Comparison of ENCODE assay signal across 17 cellular contexts in genomic region chr2:99342536-99342935, GRCh38. TPM values are rescaled to one million over a fixed set of nuclear protein-coding genes. Genes with fewer than 3 reads are reported as not detected.
DNase-seq lines count a peak whose midpoint lies in the region; ATAC-seq, FAIRE-seq and TF ChIP-seq lines count a peak whose summit lies in the region.
"Had no signal": no experiment of that assay in that cellular context is flagged by ENCODE, and none has a peak within 500 bp of the region (broad histone marks: within the 10 kb centered on the region; RNA-seq: fewer than 3 reads in every experiment).

No MANE protein-coding gene starts in this region.

- BruUV-seq in HepG2 (replicated peaks; lab: Mats Ljungman, UMichigan) (no TSS peak), Calu3 (replicated peaks; lab: Mats Ljungman, UMichigan) (no TSS peak)

- no peaks in the 10 kb centered on the region for H3K36me3 ChIP-seq in HepG2 (replicated peaks in 1 of 2; ENCODE audit: control insufficient read depth in 1 of 2, insufficient read depth in 2 of 2, low read length in 2 of 2)
- H3K36me3 ChIP-seq in right lobe of liver = no peaks in the 10 kb centered on the region

- no peak for TF ChIP-seq RAD21 in HepG2 (CRISPR knock-in tag; IDR thresholded peaks at IDR 0.05)

- no peak overlapping the region for H3K4me2 ChIP-seq in HepG2 (ENCODE audit: low read depth, low read length)
- H3K4me2 ChIP-seq: A549, GM23338 had no signal

- H3K9ac ChIP-seq in HepG2 (ENCODE audit: insufficient read depth, low read depth, low read length) = no peak overlapping the region

- intact Hi-C loops in HepG2 (cut with micrococcal nuclease; ENCODE audit: unreplicated experiment) = no loop called here
- intact Hi-C loops in right lobe of liver (cut with DNase I) = no loop called here
- intact Hi-C loops in Calu3 (cut with micrococcal nuclease; ENCODE audit: unreplicated experiment) = no loop called here

- CTCF ChIA-PET in HepG2 (lab: Yijun Ruan, JAX; ENCODE audit: low intra/inter-chr PET ratio, low total read pairs) = no interaction called here
- CTCF ChIA-PET in Calu3 (lab: Charles Lee) = no interaction called here

- H3K27ac ChIP-seq in HepG2 (ENCODE audit: extremely low read length, insufficient read depth, low read length) (peak overlapping the region; percentile 17), right lobe of liver (no peak overlapping the region)
- H3K27ac ChIP-seq: A549 had no signal

- 92% methylated on average over 2 of the region's 2 CpGs for WGBS in HepG2 (ENCODE audit: low lambda C conversion rate)
- 93% methylated on average over 2 of the region's 2 CpGs for WGBS in right lobe of liver (ENCODE audit: insufficient coverage, low coverage, low lambda C conversion rate, missing lambda C conversion rate)

- H3K4me3 Mint-ChIP-seq in Calu3 (ENCODE audit: low read depth, unreplicated experiment) = no peak overlapping the region
- H3K4me3 Mint-ChIP-seq in activated T-helper 17 cell treated with anti-CD3 and anti-CD28 coated beads, Interleukin-2, amount 50 U/mL, for 72 hours = no peak overlapping the region
- no peak overlapping the region for H3K4me3 Mint-ChIP-seq in stimulated activated effector memory CD8-positive, alpha-beta T cell treated with anti-CD3 and anti-CD28 coated beads, Interleukin-12 subunit alpha, Interleukin-12 subunit beta, amount 100 ng/mL, for 72 hours
- H3K4me3 Mint-ChIP-seq: GM23338, IgD-negative memory B cell had no signal

- H2AFZ ChIP-seq in HepG2 (ENCODE audit: low read length) = no peak overlapping the region
- H2AFZ ChIP-seq: GM23338 had no signal

- ATAC-seq in HepG2 (no peak), right lobe of liver (no peak)
- ATAC-seq in activated T-helper 17 cell treated with anti-CD3 and anti-CD28 coated beads, Interleukin-2, amount 50 U/mL, for 72 hours (replicated peaks) = no peak
- ATAC-seq in stimulated activated effector memory CD8-positive, alpha-beta T cell treated with anti-CD3 and anti-CD28 coated beads, Interleukin-12 subunit alpha, Interleukin-12 subunit beta, amount 100 ng/mL, for 72 hours = no peak
- ATAC-seq: A549, GM23338 had no signal

- peaks cover 45% of the 10 kb centered on the region for H4K20me1 ChIP-seq in HepG2 (ENCODE audit: insufficient read depth, low read length)

- H3K27me3 ChIP-seq in HepG2 (ENCODE audit: control insufficient read depth in 1 of 2, insufficient read depth in 2 of 2, low read length in 2 of 2) = no peaks in the 10 kb centered on the region
- H3K27me3 ChIP-seq in right lobe of liver = no peaks in the 10 kb centered on the region

- H3K4me1 Mint-ChIP-seq in Calu3 (ENCODE audit: low read depth, unreplicated experiment) = peaks cover 12% of the 10 kb centered on the region
- H3K4me1 Mint-ChIP-seq in activated T-helper 17 cell treated with anti-CD3 and anti-CD28 coated beads, Interleukin-2, amount 50 U/mL, for 72 hours = peaks cover 32% of the 10 kb centered on the region
- H3K4me1 Mint-ChIP-seq in stimulated activated effector memory CD8-positive, alpha-beta T cell treated with anti-CD3 and anti-CD28 coated beads, Interleukin-12 subunit alpha, Interleukin-12 subunit beta, amount 100 ng/mL, for 72 hours = peaks cover 60% of the 10 kb centered on the region
- H3K4me1 Mint-ChIP-seq: GM23338 had no signal

- H3K4me1 ChIP-seq in HepG2 (ENCODE audit: insufficient read depth, low read length) = peaks cover 42% of the 10 kb centered on the region
- H3K4me1 ChIP-seq in right lobe of liver = peaks cover 0 to 24% (median 9%) of the 10 kb centered on the region in 4 donors

- FAIRE-seq in HepG2 (lab: Jason Lieb, UNC) = no peak
- FAIRE-seq: A549, D721Med, G401.6, GM12892 had no signal

- DNase-seq in HepG2 (ENCODE audit: low spot score) (no peak), right lobe of liver (no peak), Calu3 (no peak), NCI-H2196 treated with DMSO at 0.1 percent for 48 hours (lab: John Stamatoyannopoulos, UW; ENCODE audit: unreplicated experiment) (no peak), NCI-H345 (lab: John Stamatoyannopoulos, UW) (no peak)
- DNase-seq in stimulated activated effector memory CD8-positive, alpha-beta T cell treated with anti-CD3 and anti-CD28 coated beads, Interleukin-12 subunit alpha, Interleukin-12 subunit beta, amount 100 ng/mL, for 72 hours (ENCODE audit: low spot score in 2 of 2) = no peak
- DNase-seq: DMS153, DMS79 treated with DMSO at 0.1 percent for 48 hours, EL, H7 had no signal

- H3K79me2 ChIP-seq in HepG2 (ENCODE audit: insufficient read depth, low read length) = peaks cover 97% of the 10 kb centered on the region

- no peaks in the 10 kb centered on the region for H3K36me3 Mint-ChIP-seq in Calu3 (ENCODE audit: insufficient read depth, unreplicated experiment)
- peaks cover 46% of the 10 kb centered on the region for H3K36me3 Mint-ChIP-seq in activated T-helper 17 cell treated with anti-CD3 and anti-CD28 coated beads, Interleukin-2, amount 50 U/mL, for 72 hours (ENCODE audit: low read depth)
- peaks cover 25% of the 10 kb centered on the region for H3K36me3 Mint-ChIP-seq in stimulated activated effector memory CD8-positive, alpha-beta T cell treated with anti-CD3 and anti-CD28 coated beads, Interleukin-12 subunit alpha, Interleukin-12 subunit beta, amount 100 ng/mL, for 72 hours
- H3K36me3 Mint-ChIP-seq: IgD-negative memory B cell had no signal

- peak overlapping the region; percentile 50 for H3K27ac Mint-ChIP-seq in Calu3 (ENCODE audit: unreplicated experiment)
- H3K27ac Mint-ChIP-seq in activated T-helper 17 cell treated with anti-CD3 and anti-CD28 coated beads, Interleukin-2, amount 50 U/mL, for 72 hours = peak overlapping the region; percentile 54
- H3K27ac Mint-ChIP-seq in stimulated activated effector memory CD8-positive, alpha-beta T cell treated with anti-CD3 and anti-CD28 coated beads, Interleukin-12 subunit alpha, Interleukin-12 subunit beta, amount 100 ng/mL, for 72 hours = peak overlapping the region; percentile 42

- no peak for TF ChIP-seq EP300 in HepG2 (IDR thresholded peaks at IDR 0.05; ENCODE audit: low read depth in 2 of 2, low read length in 2 of 2)
- no peak for TF ChIP-seq EP300 in HepG2 (CRISPR knock-in tag; IDR thresholded peaks at IDR 0.05; ENCODE audit: borderline replicate concordance)

- no peaks in the 10 kb centered on the region for H3K9me3 Mint-ChIP-seq in Calu3 (ENCODE audit: low read depth, unreplicated experiment)
- H3K9me3 Mint-ChIP-seq in activated T-helper 17 cell treated with anti-CD3 and anti-CD28 coated beads, Interleukin-2, amount 50 U/mL, for 72 hours = no peaks in the 10 kb centered on the region
- no peaks in the 10 kb centered on the region for H3K9me3 Mint-ChIP-seq in stimulated activated effector memory CD8-positive, alpha-beta T cell treated with anti-CD3 and anti-CD28 coated beads, Interleukin-12 subunit alpha, Interleukin-12 subunit beta, amount 100 ng/mL, for 72 hours
- H3K9me3 Mint-ChIP-seq: GM23338, IgD-negative memory B cell had no signal

- H3K27me3 Mint-ChIP-seq in Calu3 (ENCODE audit: unreplicated experiment) = no peaks in the 10 kb centered on the region
- H3K27me3 Mint-ChIP-seq in activated T-helper 17 cell treated with anti-CD3 and anti-CD28 coated beads, Interleukin-2, amount 50 U/mL, for 72 hours = no peaks in the 10 kb centered on the region
- H3K27me3 Mint-ChIP-seq: IgD-negative memory B cell had no signal

- POLR2A ChIA-PET in HepG2 (lab: Yijun Ruan, JAX) = no interaction called here

- TF ChIP-seq CTCF in HepG2 (CRISPR knock-in tag; IDR thresholded peaks at IDR 0.05) (no peak), right lobe of liver (IDR thresholded peaks at IDR 0.05) (no peak), Calu3 (IDR thresholded peaks at IDR 0.05; ENCODE audit: unreplicated experiment) (no peak)

- H3K9me3 ChIP-seq in HepG2 (ENCODE audit: low read length) = no peaks in the 10 kb centered on the region
- H3K9me3 ChIP-seq in right lobe of liver = no peaks in the 10 kb centered on the region
- H3K9me3 ChIP-seq: A549 had no signal

- no peak for TF ChIP-seq POLR2A in HepG2 (IDR thresholded peaks at IDR 0.05; ENCODE audit: insufficient read depth in 1 of 2, low read depth in 2 of 2, low read length in 2 of 2)
- TF ChIP-seq POLR2A in right lobe of liver (IDR thresholded peaks at IDR 0.05) = no peak

- H3K4me3 ChIP-seq in HepG2 (replicated peaks in 1 of 3; ENCODE audit: insufficient read depth in 1 of 3, low read depth in 2 of 3, low read length in 3 of 3) (no peak overlapping the region), right lobe of liver (no peak overlapping the region)
- H3K4me3 ChIP-seq: A549, GM23338 had no signal

- in situ Hi-C loops in HepG2 (cut with HindIII; ENCODE audit: extremely low pct_ligation_motif_present, low pct_unique_long_range_greater_than_20kb) = no loop called here

RNA-seq across cellular contexts. Expression of gene EIF5B, which starts 5.3 kb away (rescaled TPM):
- total RNA-seq in HepG2 (2016; rRNA removed; fragmentation: Illumina TruSeq; extraction: Trizol) (32.1 and 66.4 TPM in 2 replicates), right lobe of liver (10 to 100 TPM; 10.2 to 18.8 (median 17.4) TPM), Calu3 (2022) (60.1 and 63.1 TPM in 2 replicates)
- total RNA-seq in HepG2 (2016; cell fraction: cytosol; rRNA removed; fragmentation: Illumina TruSeq; extraction: Trizol; ENCODE audit: low read depth) = 6.2 and 6.7 TPM in 2 replicates
- 32.8 and 60.2 TPM in 2 replicates for total RNA-seq in HepG2 (2016; cell fraction: insoluble cytoplasmic fraction; rRNA removed; fragmentation: Illumina TruSeq; extraction: Trizol)
- total RNA-seq in HepG2 (2016; cell fraction: membrane; rRNA removed; fragmentation: Illumina TruSeq; extraction: Trizol) = 9.9 and 11.7 TPM in 2 replicates
- total RNA-seq in HepG2 (2016; cell fraction: nucleus; rRNA removed; fragmentation: Illumina TruSeq; extraction: Trizol) = 63.2 and 71.3 TPM in 2 replicates
- polyA plus RNA-seq in HepG2 (2011; rRNA removed) = 8.8 and 10.3 TPM in 2 replicates
- polyA plus RNA-seq in HepG2 (2011; cell fraction: cytosol; rRNA removed) = 5.0 and 7.6 TPM in 2 replicates
- 14.0 and 20.9 TPM in 2 replicates for polyA plus RNA-seq in HepG2 (2011; cell fraction: nucleus; rRNA removed)
- 34.6 and 47.7 TPM in 2 replicates for polyA plus RNA-seq in HepG2 (2012)
- polyA plus RNA-seq in HepG2 (2016; cell fraction: cytosol; fragmentation: Illumina TruSeq; extraction: Trizol; ENCODE audit: low read depth) = 2.8 and 3.6 TPM in 2 replicates
- polyA plus RNA-seq in HepG2 (2016; cell fraction: insoluble cytoplasmic fraction; fragmentation: Illumina TruSeq; extraction: Trizol; ENCODE audit: low read depth) = 175 TPM in 2 replicates
- 6.0 and 8.8 TPM in 2 replicates for polyA plus RNA-seq in HepG2 (2016; cell fraction: membrane; fragmentation: Illumina TruSeq; extraction: Trizol; ENCODE audit: low read depth)
- polyA plus RNA-seq in HepG2 (2016; cell fraction: nucleus; fragmentation: Illumina TruSeq; extraction: Trizol; ENCODE audit: insufficient read depth, low read depth) = 89.4 and 99.8 TPM in 2 replicates
- polyA minus RNA-seq in HepG2 (2011; rRNA and poly(A)+ RNA removed; ENCODE audit: low replicate concordance) = 32.5 and 38.3 TPM in 2 replicates
- polyA minus RNA-seq in HepG2 (2011; cell fraction: cytosol; rRNA and poly(A)+ RNA removed) = 10.5 and 11.6 TPM in 2 replicates
- polyA minus RNA-seq in HepG2 (2011; cell fraction: nucleus; rRNA and poly(A)+ RNA removed) = 79.6 and 91.4 TPM in 2 replicates
- 10 to 100 TPM; 54.1 to 77.8 TPM for total RNA-seq in activated T-helper 17 cell treated with anti-CD3 and anti-CD28 coated beads, Interleukin-2, amount 50 U/mL, for 72 hours

RNA-seq across cellular contexts. Expression of gene TXNDC9, which starts 6.4 kb away (rescaled TPM):
- 94.6 and 149 TPM in 2 replicates for total RNA-seq in HepG2 (2016; rRNA removed; fragmentation: Illumina TruSeq; extraction: Trizol)
- 23.0 and 25.3 TPM in 2 replicates for total RNA-seq in HepG2 (2016; cell fraction: cytosol; rRNA removed; fragmentation: Illumina TruSeq; extraction: Trizol; ENCODE audit: low read depth)
- total RNA-seq in HepG2 (2016; cell fraction: insoluble cytoplasmic fraction; rRNA removed; fragmentation: Illumina TruSeq; extraction: Trizol) = 84.4 and 162 TPM in 2 replicates
- 30.4 and 30.6 TPM in 2 replicates for total RNA-seq in HepG2 (2016; cell fraction: membrane; rRNA removed; fragmentation: Illumina TruSeq; extraction: Trizol)
- 42.3 and 42.7 TPM in 2 replicates for total RNA-seq in HepG2 (2016; cell fraction: nucleus; rRNA removed; fragmentation: Illumina TruSeq; extraction: Trizol)
- polyA plus RNA-seq in HepG2 (2011; rRNA removed) = 25.9 and 35.2 TPM in 2 replicates
- polyA plus RNA-seq in HepG2 (2011; cell fraction: cytosol; rRNA removed) = 16.4 and 18.1 TPM in 2 replicates
- 14.9 and 16.5 TPM in 2 replicates for polyA plus RNA-seq in HepG2 (2011; cell fraction: nucleus; rRNA removed)
- 33.6 and 35.4 TPM in 2 replicates for polyA plus RNA-seq in HepG2 (2012)
- 12.7 and 13.2 TPM in 2 replicates for polyA plus RNA-seq in HepG2 (2016; cell fraction: cytosol; fragmentation: Illumina TruSeq; extraction: Trizol; ENCODE audit: low read depth)
- polyA plus RNA-seq in HepG2 (2016; cell fraction: insoluble cytoplasmic fraction; fragmentation: Illumina TruSeq; extraction: Trizol; ENCODE audit: low read depth) = 128 and 141 TPM in 2 replicates
- 18.2 and 18.4 TPM in 2 replicates for polyA plus RNA-seq in HepG2 (2016; cell fraction: membrane; fragmentation: Illumina TruSeq; extraction: Trizol; ENCODE audit: low read depth)
- polyA plus RNA-seq in HepG2 (2016; cell fraction: nucleus; fragmentation: Illumina TruSeq; extraction: Trizol; ENCODE audit: insufficient read depth, low read depth) = 44.6 and 49.5 TPM in 2 replicates
- 13.1 and 19.5 TPM in 2 replicates for polyA minus RNA-seq in HepG2 (2011; rRNA and poly(A)+ RNA removed; ENCODE audit: low replicate concordance)
- polyA minus RNA-seq in HepG2 (2011; cell fraction: cytosol; rRNA and poly(A)+ RNA removed) = 17.4 and 18.8 TPM in 2 replicates
- polyA minus RNA-seq in HepG2 (2011; cell fraction: nucleus; rRNA and poly(A)+ RNA removed) = 50.1 and 65.8 TPM in 2 replicates
- total RNA-seq in right lobe of liver = 10 to 100 TPM; 10.9 to 33.1 (median 14.1) TPM
- total RNA-seq in Calu3 (2022) = 39.8 and 40.5 TPM in 2 replicates
- total RNA-seq in activated T-helper 17 cell treated with anti-CD3 and anti-CD28 coated beads, Interleukin-2, amount 50 U/mL, for 72 hours = 10 to 100 TPM; 18.6 to 26.8 TPM

RNA-seq across cellular contexts. Expression of gene LYG1, which starts 41.5 kb away (rescaled TPM):
- total RNA-seq in HepG2 (2016; rRNA removed; fragmentation: Illumina TruSeq; extraction: Trizol) = 0.49 and 1.00 TPM in 2 replicates
- 0.40 and 0.53 TPM in 2 replicates for total RNA-seq in HepG2 (2016; cell fraction: cytosol; rRNA removed; fragmentation: Illumina TruSeq; extraction: Trizol; ENCODE audit: low read depth)
- total RNA-seq in HepG2 (2016; cell fraction: insoluble cytoplasmic fraction; rRNA removed; fragmentation: Illumina TruSeq; extraction: Trizol) = 0.39 and 1.0 TPM in 2 replicates
- total RNA-seq in HepG2 (2016; cell fraction: membrane; rRNA removed; fragmentation: Illumina TruSeq; extraction: Trizol) = 0.31 and 0.68 TPM in 2 replicates
- 1.8 and 2.8 TPM in 2 replicates for total RNA-seq in HepG2 (2016; cell fraction: nucleus; rRNA removed; fragmentation: Illumina TruSeq; extraction: Trizol)
- 2.9 and 3.4 TPM in 2 replicates for polyA plus RNA-seq in HepG2 (2011; rRNA removed)
- 1.0 and 1.1 TPM in 2 replicates for polyA plus RNA-seq in HepG2 (2011; cell fraction: cytosol; rRNA removed)
- polyA plus RNA-seq in HepG2 (2011; cell fraction: nucleus; rRNA removed) = 12.8 and 15.8 TPM in 2 replicates
- polyA plus RNA-seq in HepG2 (2012) = 1.5 and 3.3 TPM in 2 replicates
- polyA plus RNA-seq in HepG2 (2016; cell fraction: cytosol; fragmentation: Illumina TruSeq; extraction: Trizol; ENCODE audit: low read depth) = 0.41 and 0.78 TPM in 2 replicates
- polyA plus RNA-seq in HepG2 (2016; cell fraction: insoluble cytoplasmic fraction; fragmentation: Illumina TruSeq; extraction: Trizol; ENCODE audit: low read depth) = 0.44 TPM in 1 of 2 replicates, not detected in the other
- 0.19 and 0.57 TPM in 2 replicates for polyA plus RNA-seq in HepG2 (2016; cell fraction: membrane; fragmentation: Illumina TruSeq; extraction: Trizol; ENCODE audit: low read depth)
- polyA plus RNA-seq in HepG2 (2016; cell fraction: nucleus; fragmentation: Illumina TruSeq; extraction: Trizol; ENCODE audit: insufficient read depth, low read depth) = 6.3 and 6.6 TPM in 2 replicates
- 0.51 TPM in 1 of 2 replicates, not detected in the other for polyA minus RNA-seq in HepG2 (2011; rRNA and poly(A)+ RNA removed; ENCODE audit: low replicate concordance)
- polyA minus RNA-seq in HepG2 (2011; cell fraction: cytosol; rRNA and poly(A)+ RNA removed) = not detected in 2 replicates
- polyA minus RNA-seq in HepG2 (2011; cell fraction: nucleus; rRNA and poly(A)+ RNA removed) = 0.52 and 2.6 TPM in 2 replicates
- under 1 TPM in 5 of 6 experiments, not detected in 1; 0.25 to 1.00 (median 0.64) TPM for total RNA-seq in right lobe of liver
- 2.3 and 3.5 TPM in 2 replicates for total RNA-seq in Calu3 (2022)
- 1 to 10 TPM in 1 of 2 donors, under 1 TPM in 1; 0.58 to 1.3 TPM for total RNA-seq in activated T-helper 17 cell treated with anti-CD3 and anti-CD28 coated beads, Interleukin-2, amount 50 U/mL, for 72 hours
